8 cellular contexts compared by ENCODE assay signal in the genomic region with DNA sequence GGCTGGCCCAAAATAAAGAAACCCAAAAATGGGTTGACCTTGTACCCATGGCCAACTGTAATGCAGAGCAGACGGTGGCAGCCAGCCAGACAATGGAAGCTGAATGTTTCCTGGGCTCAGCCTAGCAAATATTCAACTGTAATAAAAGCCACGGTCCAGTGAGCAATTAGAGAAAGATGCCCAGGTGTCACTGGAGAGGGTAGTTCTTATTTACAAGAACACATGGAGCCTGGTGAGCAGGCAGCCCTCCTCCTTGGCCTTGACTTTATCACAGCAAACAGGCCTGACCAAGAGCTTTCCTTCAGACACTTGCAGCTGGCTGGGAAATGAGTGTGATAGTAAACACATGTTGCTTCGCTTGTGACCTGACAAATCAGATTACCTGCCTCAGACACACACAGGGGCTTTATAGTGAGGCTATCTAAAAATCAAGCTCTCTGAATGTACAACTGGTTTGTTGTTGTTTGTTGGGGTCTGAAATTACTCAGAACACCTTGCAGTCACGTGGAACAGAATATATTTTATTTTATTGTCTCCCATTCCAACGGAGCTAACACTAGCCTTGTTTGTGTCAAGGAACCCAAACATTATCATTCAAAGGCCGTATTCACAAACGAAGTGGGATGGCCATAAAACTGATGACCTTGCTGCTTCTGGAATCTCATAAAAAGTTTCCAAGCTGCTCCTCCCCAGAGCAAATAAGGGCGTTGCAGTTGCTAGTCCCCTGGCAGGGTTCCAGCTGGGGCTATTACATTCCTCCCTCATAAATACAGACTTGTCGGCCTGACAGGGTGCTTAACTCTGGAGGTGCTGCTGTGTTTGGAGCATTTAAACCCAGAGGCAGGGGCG.
DNase-seq lines count a peak whose midpoint lies in the region; ATAC-seq and TF ChIP-seq lines count a peak whose summit lies in the region.

No MANE protein-coding gene starts in this region.

- H3K4me1 Mint-ChIP-seq in CD4-positive, alpha-beta memory T cell, result peaks cover 0 to 6% (median 3%) of the 10 kb centered on the region in 4 donors

- H3K27ac Mint-ChIP-seq in CD4-positive, alpha-beta memory T cell, result no peak overlapping the region

- intact Hi-C loops in CD4-positive, alpha-beta memory T cell (cut with micrococcal nuclease), result no loop called here

- POLR2A ChIA-PET in CD4-positive, alpha-beta memory T cell (lab: Charles Lee; ENCODE audit: partially characterized antibody), result no interaction called here

- no peak for TF ChIP-seq CTCF in cardiac fibroblast (IDR thresholded peaks at IDR 0.05; ENCODE audit: low read depth, low read length)

- no peaks in the 10 kb centered on the region for H3K36me3 Mint-ChIP-seq in CD4-positive, alpha-beta memory T cell

- peak; percentile 97 for DNase-seq in EH (ENCODE audit: low read depth)
- peak; percentile 84 for DNase-seq in NCI-H2196 treated with DMSO at 0.1 percent for 48 hours (lab: John Stamatoyannopoulos, UW; ENCODE audit: unreplicated experiment)
- peak; percentile 71 to 74 for DNase-seq in cardiac fibroblast (ENCODE audit: low read depth in 2 of 2)
- peak; percentile 57 for DNase-seq in mucosa of gallbladder (ENCODE audit: low spot score)
- no peak for DNase-seq in CD4-positive, alpha-beta memory T cell

- H3K27me3 Mint-ChIP-seq in CD4-positive, alpha-beta memory T cell, result peaks cover 2 to 10% of the 10 kb centered on the region in 2 donors

- H3K4me1 ChIP-seq in CD4-positive, alpha-beta memory T cell (ENCODE audit: insufficient read depth, low read length), result no peaks in the 10 kb centered on the region

- ATAC-seq in GM19463 (IDR thresholded peaks at IDR 0.05; ENCODE audit: unreplicated experiment), result no peak
- no peak for ATAC-seq in HG03442 (IDR thresholded peaks at IDR 0.05; ENCODE audit: unreplicated experiment)
- no peak for ATAC-seq in HG03039 (IDR thresholded peaks at IDR 0.05; ENCODE audit: unreplicated experiment)

- H3K4me3 ChIP-seq in cardiac fibroblast (replicated peaks in 1 of 2; ENCODE audit: low read depth in 2 of 2, low read length in 2 of 2), result no peak overlapping the region
- no peak overlapping the region for H3K4me3 ChIP-seq in CD4-positive, alpha-beta memory T cell (ENCODE audit: low read length in 2 of 2)

- no peak overlapping the region for H3K27ac ChIP-seq in CD4-positive, alpha-beta memory T cell (ENCODE audit: low read depth, low read length)

- H3K36me3 ChIP-seq in CD4-positive, alpha-beta memory T cell (ENCODE audit: insufficient read depth, low read length), result no peaks in the 10 kb centered on the region

- peaks cover 0 to 4% (median 0%) of the 10 kb centered on the region in 8 donors for H3K9me3 Mint-ChIP-seq in CD4-positive, alpha-beta memory T cell

- no peaks in the 10 kb centered on the region for H3K9me3 ChIP-seq in CD4-positive, alpha-beta memory T cell (ENCODE audit: control insufficient read depth in 1 of 2, low read length in 2 of 2)

- CTCF ChIA-PET in CD4-positive, alpha-beta memory T cell (lab: Charles Lee; ENCODE audit: partially characterized antibody), result no interaction called here

- no peak overlapping the region for H3K4me3 Mint-ChIP-seq in CD4-positive, alpha-beta memory T cell

- no peaks in the 10 kb centered on the region for H3K27me3 ChIP-seq in CD4-positive, alpha-beta memory T cell (ENCODE audit: insufficient read depth, low read length)

Comparison
In these comparisons a context has a peak if more than half of its experiments do, and no peak if none do; other contexts are left out.
1. DNase-seq: peak in EH (single experiment), NCI-H2196 treated with DMSO at 0.1 percent for 48 hours (single experiment), cardiac fibroblast (2 of 2) and mucosa of gallbladder (single experiment); none in CD4-positive, alpha-beta memory T cell (0 of 5).